In the genomic region with DNA sequence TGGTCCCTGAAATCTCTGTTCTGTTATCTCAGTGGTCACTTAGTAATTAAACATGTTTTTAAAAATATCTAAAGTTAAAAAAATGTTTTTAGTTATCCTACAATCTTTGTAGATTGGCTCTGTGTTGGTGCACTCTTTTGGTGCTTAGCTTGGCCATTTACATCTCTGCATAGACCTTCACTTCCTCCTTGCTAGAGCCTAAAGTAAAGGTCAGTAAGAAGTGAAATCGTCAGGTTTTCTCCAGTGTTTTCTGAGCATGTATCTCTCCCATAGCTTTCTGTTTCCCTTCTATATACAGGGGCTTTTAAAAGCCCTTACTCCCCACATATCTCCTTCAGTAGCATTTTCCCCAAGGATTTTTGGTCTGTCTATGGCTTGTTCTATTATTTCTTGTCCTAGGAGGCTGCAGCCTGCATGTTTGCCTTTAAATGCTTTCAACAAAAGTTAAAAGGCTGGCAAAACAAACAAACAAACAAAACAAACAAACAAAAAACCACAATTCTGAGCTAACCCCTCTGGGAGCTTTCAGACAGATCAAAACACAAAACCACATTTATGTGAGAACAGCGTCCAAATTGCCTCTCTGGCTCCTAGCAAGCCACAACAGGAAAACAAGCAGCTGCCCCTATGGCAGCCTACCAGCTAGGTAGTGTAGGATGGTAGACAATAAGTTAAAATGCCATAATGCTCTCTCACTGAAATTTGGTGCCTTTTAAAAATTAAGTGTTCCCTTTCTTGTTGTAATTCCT, we compare ENCODE assay signal across 25 cellular contexts. TPM values are rescaled to one million over a fixed set of nuclear protein-coding genes. Genes with fewer than 3 reads are reported as not detected.
DNase-seq lines count a peak whose midpoint lies in the region; ATAC-seq and TF ChIP-seq lines count a peak whose summit lies in the region.
"Had no signal": no experiment of that assay in that cellular context is flagged by ENCODE, and none has a peak within 500 bp of the region (broad histone marks: within the 10 kb centered on the region; RNA-seq: fewer than 3 reads in every experiment).

No MANE protein-coding gene starts in this region.

- intact Hi-C loops in body of pancreas (cut with DNase I) = no loop called here

- H3K4me1 ChIP-seq in BLaER1 (peaks cover 20% of the 10 kb centered on the region), body of pancreas (no peaks in the 10 kb centered on the region)
- H3K4me1 ChIP-seq: left lung had no signal

- H3K4me3 ChIP-seq in BLaER1 (no peak overlapping the region), body of pancreas (no peak overlapping the region)
- H3K4me3 ChIP-seq: GM23338, left lung had no signal

- H3K4me2 ChIP-seq in BLaER1 = peak overlapping the region; percentile 7; the same call in 1 of the 2 replicates
- H3K4me2 ChIP-seq: GM23338 had no signal

- WGBS in body of pancreas, 2 donors = 41 to 48% methylated on average over 2 of the region's 2 CpGs

- no peak overlapping the region for H3K27ac ChIP-seq in BLaER1
- H3K27ac ChIP-seq in body of pancreas = no peak overlapping the region
- H3K27ac ChIP-seq: left lung had no signal

- H3K4me3 Mint-ChIP-seq in endothelial cell (ENCODE audit: unreplicated experiment) = no peak overlapping the region
- H3K4me3 Mint-ChIP-seq: activated naive CD4-positive, alpha-beta T cell treated with anti-CD3 and anti-CD28 coated beads, Interleukin-2, amount 10 ng/mL, durations not matched to agents 7 days and 5 days; activated T-cell treated with anti-CD3 and anti-CD28 coated beads, Interleukin-2, amount 50 U/mL, for 4 hours; CD14-positive monocyte; GM23338; type B pancreatic cell had no signal

- TF ChIP-seq CTCF in body of pancreas (IDR thresholded peaks at IDR 0.05) (no peak), endothelial cell (IDR thresholded peaks at IDR 0.05; ENCODE audit: unreplicated experiment) (no peak)

- H3K27me3 Mint-ChIP-seq in endothelial cell (ENCODE audit: unreplicated experiment) = peaks cover 1% of the 10 kb centered on the region
- H3K27me3 Mint-ChIP-seq: activated naive CD4-positive, alpha-beta T cell treated with anti-CD3 and anti-CD28 coated beads, Interleukin-2, amount 10 ng/mL, durations not matched to agents 7 days and 5 days; naive thymus-derived CD8-positive, alpha-beta T cell; type B pancreatic cell had no signal

- H3K27me3 ChIP-seq in BLaER1 = no peaks in the 10 kb centered on the region
- no peaks in the 10 kb centered on the region for H3K27me3 ChIP-seq in body of pancreas
- H3K27me3 ChIP-seq: left lung had no signal

- H3K27ac Mint-ChIP-seq in endothelial cell (ENCODE audit: unreplicated experiment) = no peak overlapping the region
- H3K27ac Mint-ChIP-seq: activated naive CD4-positive, alpha-beta T cell treated with anti-CD3 and anti-CD28 coated beads, Interleukin-2, amount 10 ng/mL, durations not matched to agents 7 days and 5 days; CD14-positive monocyte; GM23338; naive thymus-derived CD8-positive, alpha-beta T cell; type B pancreatic cell had no signal

- ATAC-seq in GM21390 (IDR thresholded peaks at IDR 0.05; ENCODE audit: unreplicated experiment) (peak; percentile 76), body of pancreas (no peak), GM18858 (IDR thresholded peaks at IDR 0.05; ENCODE audit: unreplicated experiment) (no peak), left lobe of liver (no peak)
- ATAC-seq: activated T-cell treated with anti-CD3 and anti-CD28 coated beads, Interleukin-2, amount 50 U/mL, for 4 hours; GM23338; left lung; naive thymus-derived CD8-positive, alpha-beta T cell had no signal

- peaks cover 20% of the 10 kb centered on the region for H3K9me3 ChIP-seq in BLaER1
- H3K9me3 ChIP-seq in body of pancreas = no peaks in the 10 kb centered on the region

- H3K36me3 Mint-ChIP-seq in endothelial cell (ENCODE audit: low read depth, unreplicated experiment) = peaks cover 4% of the 10 kb centered on the region
- H3K36me3 Mint-ChIP-seq: activated naive CD4-positive, alpha-beta T cell treated with anti-CD3 and anti-CD28 coated beads, Interleukin-2, amount 10 ng/mL, durations not matched to agents 7 days and 5 days had no signal

- no peaks in the 10 kb centered on the region for H3K4me1 Mint-ChIP-seq in endothelial cell (ENCODE audit: unreplicated experiment)
- H3K4me1 Mint-ChIP-seq: activated naive CD4-positive, alpha-beta T cell treated with anti-CD3 and anti-CD28 coated beads, Interleukin-2, amount 10 ng/mL, durations not matched to agents 7 days and 5 days; CD14-positive monocyte; GM23338 had no signal

- DNase-seq in NCI-H1930 (lab: John Stamatoyannopoulos, UW) = peak; percentile 2 to 33
- peak; percentile 4 to 57 (median 14) for DNase-seq in body of pancreas
- no peak for DNase-seq in HuH-7.5 (ENCODE audit: low spot score)
- DNase-seq in endothelial cell (ENCODE audit: low spot score) = no peak
- no peak for DNase-seq in left lobe of liver (ENCODE audit: low spot score)
- DNase-seq: activated CD4-positive, alpha-beta T cell treated with anti-CD3 and anti-CD28 coated beads for 1 hour; activated CD8-positive, alpha-beta memory T cell treated with anti-CD3 and anti-CD28 coated beads for 24 hours; activated naive CD4-positive, alpha-beta T cell treated with anti-CD3 and anti-CD28 coated beads, Interleukin-2, amount 10 ng/mL, durations not matched to agents 7 days and 5 days; activated T-cell treated with anti-CD3 and anti-CD28 coated beads, Interleukin-2, amount 50 U/mL, for 4 hours; caudate nucleus; foreskin fibroblast; left lung; naive thymus-derived CD8-positive, alpha-beta T cell; NCI-H146; NCI-H345; NCI-H774; SHP77; stimulated activated CD4-positive, alpha-beta T cell treated with anti-CD3 and anti-CD28 coated beads, Interleukin-12 subunit alpha, Interleukin-12 subunit beta, amount 100 ng/mL, for 4 hours; SW 1271 had no signal

- no peak overlapping the region for H3K9ac ChIP-seq in BLaER1

- no peak for TF ChIP-seq POLR2A in body of pancreas (IDR thresholded peaks at IDR 0.05)

- H3K36me3 ChIP-seq in BLaER1 (no peaks in the 10 kb centered on the region), body of pancreas (replicated peaks in 1 of 2; ENCODE audit: insufficient read depth in 1 of 2, low read depth in 2 of 2) (no peaks in the 10 kb centered on the region)
- H3K36me3 ChIP-seq: left lung had no signal

- H3K9me3 Mint-ChIP-seq in endothelial cell (ENCODE audit: unreplicated experiment) = no peaks in the 10 kb centered on the region
- H3K9me3 Mint-ChIP-seq: type B pancreatic cell had no signal

- no peaks in the 10 kb centered on the region for H4K20me1 ChIP-seq in BLaER1

RNA-seq across cellular contexts. Expression of gene GPRASP2, which starts 27.3 kb away (rescaled TPM):
- total RNA-seq in body of pancreas (1 to 10 TPM; 6.2 to 7.3 TPM), endothelial cell (ENCODE audit: unreplicated experiment) (17.3 TPM), left lobe of liver (5.5 TPM)

RNA-seq across cellular contexts. Expression of gene GPRASP1, which starts 33.7 kb away (rescaled TPM):
- total RNA-seq in body of pancreas (1 to 10 TPM; 4.3 to 9.1 TPM), endothelial cell (ENCODE audit: unreplicated experiment) (3.9 TPM), left lobe of liver (1.4 TPM)

RNA-seq across cellular contexts. Expression of gene GPRASP3, which starts 35.6 kb away (rescaled TPM):
- 1 to 10 TPM in 1 of 2 donors, under 1 TPM in 1; 0.99 to 3.6 TPM for total RNA-seq in body of pancreas
- 10.5 TPM for total RNA-seq in endothelial cell (ENCODE audit: unreplicated experiment)
- total RNA-seq in left lobe of liver = 2.4 TPM

Comparison
In these comparisons a context has a peak if more than half of its experiments do, and no peak if none do; other contexts are left out.
1. DNase-seq: peak in NCI-H1930 (2 of 2) and body of pancreas (4 of 4); none in HuH-7.5 (single experiment), endothelial cell (single experiment) and left lobe of liver (single experiment).